8 cellular contexts compared by ENCODE assay signal in the genomic region with DNA sequence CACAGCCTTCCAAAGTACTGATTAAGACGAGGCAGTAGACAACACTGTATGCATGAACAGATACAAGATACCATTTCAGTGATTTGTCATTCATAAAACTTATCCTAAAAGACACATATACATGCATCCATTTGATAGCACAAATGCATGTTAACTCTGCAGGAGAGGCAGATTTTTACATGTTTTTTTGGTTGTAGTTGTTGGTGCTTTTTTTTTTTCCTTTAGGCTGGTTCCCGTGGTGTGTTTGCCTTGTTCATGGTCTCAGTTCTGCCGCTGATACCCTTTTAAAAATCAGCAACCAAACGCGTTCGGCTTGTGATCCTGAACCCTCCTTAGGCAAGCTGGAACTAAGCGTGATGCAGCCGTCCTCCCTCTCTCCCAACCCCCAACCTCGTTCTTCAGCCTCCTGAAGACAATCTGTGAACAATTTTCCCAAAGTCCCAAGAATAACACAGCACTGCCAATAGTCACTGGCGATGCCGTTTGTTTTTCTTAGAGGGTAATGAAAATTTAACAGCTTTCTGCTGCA. TPM values are rescaled to one million over a fixed set of nuclear protein-coding genes. Genes with fewer than 3 reads are reported as not detected.
DNase-seq lines count a peak whose midpoint lies in the region; ATAC-seq and TF ChIP-seq lines count a peak whose summit lies in the region.

No MANE protein-coding gene starts in this region.

- peaks cover 26% of the 10 kb centered on the region for H3K4me1 Mint-ChIP-seq in neural crest cell

- H3K9ac ChIP-seq in OCI-LY3 (ENCODE audit: low read length) = no peak overlapping the region

- no peaks in the 10 kb centered on the region for H3K36me3 Mint-ChIP-seq in neural crest cell (ENCODE audit: low read depth)

- H3K9me3 ChIP-seq in OCI-LY3 (ENCODE audit: insufficient read depth, low read length) = no peaks in the 10 kb centered on the region

- peak overlapping the region; percentile 84 for H3K4me3 Mint-ChIP-seq in neural crest cell

- no peak overlapping the region for H3K27ac Mint-ChIP-seq in neural crest cell (ENCODE audit: unreplicated experiment)

- H3K36me3 ChIP-seq in BJ (ENCODE audit: control insufficient read depth, insufficient read depth, low read length) (no peaks in the 10 kb centered on the region), OCI-LY3 (replicated peaks; ENCODE audit: low read depth, low read length) (no peaks in the 10 kb centered on the region)

- peaks cover 7% of the 10 kb centered on the region for H3K27me3 ChIP-seq in BJ (ENCODE audit: control insufficient read depth, insufficient read depth, low read length)
- H3K27me3 ChIP-seq in OCI-LY3 (ENCODE audit: low read depth, low read length) = peaks cover 42% of the 10 kb centered on the region

- DNase-seq in BJ (ENCODE audit: low read depth) (no peak), epithelial cell of esophagus (ENCODE audit: low read depth) (peak; percentile 8), neural crest cell (ENCODE audit: low read depth, low spot score) (no peak), HUDEP-2 (lab: John Stamatoyannopoulos, UW; ENCODE audit: unreplicated experiment in 76 of 76) (no peak), NCI-H1436 treated with DMSO at 0.1 percent for 48 hours (lab: John Stamatoyannopoulos, UW) (no peak)
- DNase-seq in central memory CD4-positive, alpha-beta T cell = no peak

- peak overlapping the region; percentile 87 for H3K4me3 ChIP-seq in BJ (ENCODE audit: low read depth, low read length)
- H3K4me3 ChIP-seq in OCI-LY3 (ENCODE audit: low read length) = peak overlapping the region; percentile 78
- peak overlapping the region; percentile 90 for H3K4me3 ChIP-seq in epithelial cell of esophagus (ENCODE audit: low read length)

- no peak overlapping the region for H3K27ac ChIP-seq in OCI-LY3 (ENCODE audit: low read length)

- H3K79me2 ChIP-seq in OCI-LY3 (ENCODE audit: low read length) = no peaks in the 10 kb centered on the region

- no peak for ATAC-seq in GM19452 (IDR thresholded peaks at IDR 0.05; ENCODE audit: unreplicated experiment)

- H2AFZ ChIP-seq in OCI-LY3 (ENCODE audit: low read depth, low read length) = peak overlapping the region; percentile 72; the same call in 1 of the 2 replicates

- TF ChIP-seq CTCF in BJ (IDR thresholded peaks at IDR 0.05; ENCODE audit: insufficient read depth, low read depth, low read length) (no peak), OCI-LY3 (IDR thresholded peaks at IDR 0.05; ENCODE audit: low read depth, low read length) (no peak), epithelial cell of esophagus (IDR thresholded peaks at IDR 0.05; ENCODE audit: insufficient read depth, low read depth, low read length, missing control alignments) (no peak), neural crest cell (conservative IDR thresholded peaks at IDR 0.05) (no peak)

- H3K9me3 Mint-ChIP-seq in neural crest cell = no peaks in the 10 kb centered on the region

- peaks cover 6% of the 10 kb centered on the region; the same call in 1 of the 2 replicates for H3K4me1 ChIP-seq in OCI-LY3 (ENCODE audit: low read length)

- peak overlapping the region; percentile 85 for H3K4me2 ChIP-seq in OCI-LY3 (ENCODE audit: low read length)

- CTCF ChIA-PET in BJ (lab: Yijun Ruan, JAX) = interaction anchor here (0.7 to 1.6 kb wide), 6 partner anchors 14 to 750 kb away, joined by 3 to 6 read pairs (median 3); no protein-coding TSS in a partner anchor

- peaks cover 36% of the 10 kb centered on the region for H3K27me3 Mint-ChIP-seq in neural crest cell (ENCODE audit: low read depth)

- no peaks in the 10 kb centered on the region for H4K20me1 ChIP-seq in OCI-LY3 (ENCODE audit: insufficient read depth, low read length)

- POLR2A ChIA-PET in BJ (lab: Charles Lee) = no interaction called here

RNA-seq across cellular contexts. Expression of a gene that starts 1.2 kb away (rescaled TPM):
- polyA plus RNA-seq in BJ (2011; rRNA removed) = 16.3 and 19.9 TPM in 2 replicates
- polyA minus RNA-seq in BJ (2011; rRNA and poly(A)+ RNA removed) = 22.2 and 25.1 TPM in 2 replicates
- total RNA-seq in neural crest cell = 9.3 and 9.4 TPM in 2 replicates
